Comparison of ENCODE assay signal across 10 cellular contexts in genomic region chr22:25120093-25120561, GRCh38.
DNase-seq lines count a peak whose midpoint lies in the region; ATAC-seq and TF ChIP-seq lines count a peak whose summit lies in the region.
"Had no signal": no experiment of that assay in that cellular context is flagged by ENCODE, and none has a peak within 500 bp of the region (broad histone marks: within the 10 kb centered on the region; RNA-seq: fewer than 3 reads in every experiment).

No MANE protein-coding gene starts in this region.

- no peak for TF ChIP-seq EP300 in sigmoid colon (IDR thresholded peaks at IDR 0.05)

- TF ChIP-seq CTCF in RWPE1 (conservative IDR thresholded peaks at IDR 0.05; ENCODE audit: low read depth) (no peak), sigmoid colon (IDR thresholded peaks at IDR 0.05) (no peak)

- no peak overlapping the region for H3K4me3 ChIP-seq in sigmoid colon

- POLR2A ChIA-PET in RWPE1 (lab: Yijun Ruan, JAX; ENCODE audit: low non-redundant PET) = no interaction called here

- peaks cover 0 to 3% (median 1%) of the 10 kb centered on the region in 4 donors for H3K9me3 ChIP-seq in sigmoid colon

- peaks cover 0 to 6% (median 0%) of the 10 kb centered on the region in 4 donors for H3K4me1 ChIP-seq in sigmoid colon

- peaks cover 0 to 6% (median 0%) of the 10 kb centered on the region in 4 donors for H3K36me3 ChIP-seq in sigmoid colon

- H3K27ac ChIP-seq in RWPE1 = peak overlapping the region; percentile 74
- H3K27ac ChIP-seq in sigmoid colon = peak overlapping the region; percentile 21 to 55 (median 52)

- H3K27me3 ChIP-seq in sigmoid colon = no peaks in the 10 kb centered on the region

- TF ChIP-seq POLR2A in sigmoid colon (IDR thresholded peaks at IDR 0.05) = no peak

- ATAC-seq in left ventricle myocardium superior (peak; percentile 67), GM21723 (IDR thresholded peaks at IDR 0.05; ENCODE audit: unreplicated experiment) (no peak), HG03175 (IDR thresholded peaks at IDR 0.05; ENCODE audit: unreplicated experiment) (no peak)
- ATAC-seq: activated T-cell treated with anti-CD3 and anti-CD28 coated beads, Interleukin-2, amount 50 U/mL, for 4 hours had no signal

- intact Hi-C loops in left ventricle myocardium superior (cut with micrococcal nuclease) = no loop called here
- intact Hi-C loops in sigmoid colon (cut with DNase I) = no loop called here

- DNase-seq in HPDE6-E6E7 (ENCODE audit: extremely low spot score) (peak; percentile 38), RWPE1 (ENCODE audit: low spot score) (no peak), left ventricle myocardium superior (no peak), sigmoid colon (no peak), DMS114 treated with DMSO at 0.1 percent for 48 hours (lab: John Stamatoyannopoulos, UW; ENCODE audit: unreplicated experiment) (no peak), NCI-H2081 treated with DMSO at 0.1 percent for 48 hours (lab: John Stamatoyannopoulos, UW) (no peak)
- DNase-seq: activated T-cell treated with anti-CD3 and anti-CD28 coated beads, Interleukin-2, amount 50 U/mL, for 4 hours; NCI-H82 had no signal

- CTCF ChIA-PET in RWPE1 (lab: Yijun Ruan, JAX) = no interaction called here

- 12 to 44% methylated on average over 3 of the region's 3 CpGs for WGBS in sigmoid colon, 2 donors
